In genomic region chr4:118772149-118773081, GRCh38 we compare ENCODE assay signal across 8 cellular contexts.
DNase-seq lines count a peak whose midpoint lies in the region; ATAC-seq, FAIRE-seq and TF ChIP-seq lines count a peak whose summit lies in the region.

No MANE protein-coding gene starts in this region.

- intact Hi-C loops in colonic mucosa (cut with DNase I) = loop anchor here (5.0 kb wide), 2 partner anchors 115 to 195 kb away; partner anchors contain the start of gene SYNPO2
- intact Hi-C loops in activated CD4-positive, alpha-beta memory T cell treated with anti-CD3 and anti-CD28 coated beads for 36 hours (cut with micrococcal nuclease) = loop anchor here (1.0 kb wide), 3 partner anchors 93 to 196 kb away; no protein-coding TSS in a partner anchor

- H3K27ac ChIP-seq in colonic mucosa = no peak overlapping the region
- peak overlapping the region in 1 of 2 donors; percentile 62 for H3K27ac ChIP-seq in lung (ENCODE audit: low read depth in 1 of 2, low read length in 1 of 2)

- H3K27me3 ChIP-seq in NT2/D1 (ENCODE audit: insufficient read depth, insufficient read length) = no peaks in the 10 kb centered on the region
- H3K27me3 ChIP-seq in colonic mucosa = no peaks in the 10 kb centered on the region
- H3K27me3 ChIP-seq in lung (ENCODE audit: control insufficient read depth, insufficient read depth) = no peaks in the 10 kb centered on the region

- CTCF ChIA-PET in activated CD4-positive, alpha-beta memory T cell treated with anti-CD3 and anti-CD28 coated beads for 36 hours (lab: Charles Lee) = interaction anchor here (0.7 to 8.3 kb wide), 17 partner anchors 11 to 527 kb away, joined by 3 to 97 read pairs (median 4); partner anchors contain the start of gene SYNPO2

- no peak overlapping the region for H3K4me3 ChIP-seq in AG10803 (ENCODE audit: low read length)
- H3K4me3 ChIP-seq in NT2/D1 (ENCODE audit: insufficient read length, low read depth) = no peak overlapping the region
- no peak overlapping the region for H3K4me3 ChIP-seq in colonic mucosa
- no peak overlapping the region for H3K4me3 ChIP-seq in lung

- WGBS in lung, 2 donors = 50 to 65% methylated on average over 10 of the region's 10 CpGs

- H3K27me3 Mint-ChIP-seq in activated CD4-positive, alpha-beta memory T cell treated with anti-CD3 and anti-CD28 coated beads for 36 hours = no peaks in the 10 kb centered on the region

- TF ChIP-seq CTCF in AG10803 (conservative IDR thresholded peaks at IDR 0.05; ENCODE audit: low read length) (peak; percentile 72), colonic mucosa (IDR thresholded peaks at IDR 0.05) (peak; percentile 42), lung (IDR thresholded peaks at IDR 0.05; ENCODE audit: control extremely low read depth, extremely low read depth) (peak; percentile 33)

- H3K27ac Mint-ChIP-seq in activated CD4-positive, alpha-beta memory T cell treated with anti-CD3 and anti-CD28 coated beads for 36 hours = no peak overlapping the region

- POLR2A ChIA-PET in activated CD4-positive, alpha-beta memory T cell treated with anti-CD3 and anti-CD28 coated beads for 36 hours (lab: Charles Lee) = no interaction called here

- H3K4me3 Mint-ChIP-seq in activated CD4-positive, alpha-beta memory T cell treated with anti-CD3 and anti-CD28 coated beads for 36 hours = no peak overlapping the region

- ATAC-seq in GM18508 (IDR thresholded peaks at IDR 0.05; ENCODE audit: insufficient read depth, unreplicated experiment) = peak; percentile 51
- ATAC-seq in HG03342 (IDR thresholded peaks at IDR 0.05; ENCODE audit: unreplicated experiment) = peak; percentile 85
- peak; percentile 34 for ATAC-seq in lung (ENCODE audit: insufficient read depth, low FRiP score)

- H3K4me1 ChIP-seq in NT2/D1 (ENCODE audit: insufficient read depth, insufficient read length) = peaks cover 2% of the 10 kb centered on the region
- no peaks in the 10 kb centered on the region for H3K4me1 ChIP-seq in colonic mucosa
- H3K4me1 ChIP-seq in lung (ENCODE audit: control insufficient read depth in 2 of 2, insufficient read depth in 2 of 2, low read length in 2 of 2) = peaks cover 0 to 17% of the 10 kb centered on the region in 2 donors

- H3K36me3 ChIP-seq in NT2/D1 (ENCODE audit: insufficient read depth, insufficient read length, low read length) (peaks cover 16% of the 10 kb centered on the region), colonic mucosa (no peaks in the 10 kb centered on the region), lung (ENCODE audit: control insufficient read depth in 2 of 2, insufficient read depth in 2 of 2, low read length in 2 of 2) (no peaks in the 10 kb centered on the region)

- H3K36me3 Mint-ChIP-seq in activated CD4-positive, alpha-beta memory T cell treated with anti-CD3 and anti-CD28 coated beads for 36 hours = peaks cover 6% of the 10 kb centered on the region

- DNase-seq in AG10803 (ENCODE audit: low read depth) (peak; percentile 62), NT2/D1 (ENCODE audit: low read depth, low spot score) (peak; percentile 5), colonic mucosa (no peak), lung (ENCODE audit: low spot score) (no peak), urothelium cell line (ENCODE audit: low spot score) (peak; percentile 30)
- no peak for DNase-seq in activated CD4-positive, alpha-beta memory T cell treated with anti-CD3 and anti-CD28 coated beads for 36 hours

- H3K9me3 ChIP-seq in NT2/D1 (ENCODE audit: insufficient read depth, low read length) = no peaks in the 10 kb centered on the region
- H3K9me3 ChIP-seq in colonic mucosa = no peaks in the 10 kb centered on the region
- H3K9me3 ChIP-seq in lung (ENCODE audit: control insufficient read depth in 2 of 2, insufficient read depth in 1 of 2, low read length in 1 of 2) = no peaks in the 10 kb centered on the region

- no peaks in the 10 kb centered on the region for H3K4me1 Mint-ChIP-seq in activated CD4-positive, alpha-beta memory T cell treated with anti-CD3 and anti-CD28 coated beads for 36 hours (ENCODE audit: low read depth)

- FAIRE-seq in urothelium cell line (lab: Jason Lieb, UNC) = no peak

- H3K9ac ChIP-seq in NT2/D1 (ENCODE audit: insufficient read length, low read depth) = no peak overlapping the region
- no peak overlapping the region for H3K9ac ChIP-seq in colonic mucosa (ENCODE audit: low read depth in 2 of 2, low read length in 2 of 2)

- H3K9me3 Mint-ChIP-seq in activated CD4-positive, alpha-beta memory T cell treated with anti-CD3 and anti-CD28 coated beads for 36 hours = no peaks in the 10 kb centered on the region

Comparison
In these comparisons a context has a peak if more than half of its experiments do, and no peak if none do; other contexts are left out.
1. DNase-seq: peak in AG10803 (single experiment), NT2/D1 (single experiment) and urothelium cell line (single experiment); none in colonic mucosa (single experiment), lung (single experiment) and activated CD4-positive, alpha-beta memory T cell treated with anti-CD3 and anti-CD28 coated beads for 36 hours (single experiment).
2. ATAC-seq: peak in every context shown above with its lines; median percentile 85 in HG03342; 51 in GM18508; 34 in lung.
3. Peak in every context shown above with its lines, with median percentiles within 50 percentile points of each other: CTCF ChIP-seq.